ENCODE assay signal across 9 cellular contexts in genomic region chr2:74392449-74392743, GRCh38. TPM values are rescaled to one million over a fixed set of nuclear protein-coding genes. Genes with fewer than 3 reads are reported as not detected.
DNase-seq lines count a peak whose midpoint lies in the region; ATAC-seq and TF ChIP-seq lines count a peak whose summit lies in the region.
"Had no signal": no experiment of that assay in that cellular context is flagged by ENCODE, and none has a peak within 500 bp of the region (broad histone marks: within the 10 kb centered on the region; RNA-seq: fewer than 3 reads in every experiment).

No MANE protein-coding gene starts in this region.

- peak overlapping the region; percentile 89 for H2AFZ ChIP-seq in ACC112 (ENCODE audit: low read length, unreplicated experiment)

- H3K79me2 ChIP-seq in ACC112 (ENCODE audit: control insufficient read depth, insufficient read depth, low read length, unreplicated experiment), result peaks cover 45% of the 10 kb centered on the region

- POLR2A ChIA-PET in naive thymus-derived CD8-positive, alpha-beta T cell (lab: Charles Lee), result interaction anchor here (0.6 to 3.8 kb wide), 9 partner anchors 9 to 214 kb away, joined by 3 to 20 read pairs (median 6); partner anchors contain the start of genes C2orf81, INO80B, MOB1A and MTHFD2

- no peaks in the 10 kb centered on the region for H3K36me3 Mint-ChIP-seq in brain
- H3K36me3 Mint-ChIP-seq in naive thymus-derived CD8-positive, alpha-beta T cell, result no peaks in the 10 kb centered on the region

- peaks cover 18% of the 10 kb centered on the region for H3K27me3 Mint-ChIP-seq in brain
- peaks cover 0 to 5% (median 1%) of the 10 kb centered on the region in 5 donors for H3K27me3 Mint-ChIP-seq in naive thymus-derived CD8-positive, alpha-beta T cell

- H3K27ac ChIP-seq in ACC112 (ENCODE audit: low read depth, low read length) (no peak overlapping the region), HUES48 (ENCODE audit: low read depth, low read length) (no peak overlapping the region)

- no peaks in the 10 kb centered on the region for H3K9me3 Mint-ChIP-seq in brain
- no peaks in the 10 kb centered on the region for H3K9me3 Mint-ChIP-seq in naive thymus-derived CD8-positive, alpha-beta T cell

- no peak for ATAC-seq in naive thymus-derived CD8-positive, alpha-beta T cell
- no peak for ATAC-seq in GM19455 (IDR thresholded peaks at IDR 0.05; ENCODE audit: unreplicated experiment)

- H3K9me3 ChIP-seq in HUES48 (ENCODE audit: control insufficient read depth, insufficient read depth, low read length), result no peaks in the 10 kb centered on the region

- no peak for DNase-seq in naive thymus-derived CD8-positive, alpha-beta T cell
- no peak for DNase-seq in stimulated activated CD4-positive, alpha-beta T cell treated with anti-CD3 and anti-CD28 coated beads, Interleukin-2, amount 100 ng/mL, for 48 hours
- no peak for DNase-seq in NCI-H1930 (lab: John Stamatoyannopoulos, UW)
- DNase-seq in NCI-H1436 treated with DMSO at 0.1 percent for 48 hours (lab: John Stamatoyannopoulos, UW), result no peak

- H3K27me3 ChIP-seq in ACC112 (ENCODE audit: insufficient read depth, low read length), result no peaks in the 10 kb centered on the region
- no peaks in the 10 kb centered on the region for H3K27me3 ChIP-seq in HUES48 (ENCODE audit: control insufficient read depth, insufficient read depth, low read length)
- H3K27me3 ChIP-seq: cardiac muscle cell had no signal

- H3K36me3 ChIP-seq in ACC112 (ENCODE audit: insufficient read depth, low read length) (no peaks in the 10 kb centered on the region), HUES48 (ENCODE audit: control insufficient read depth, insufficient read depth, low read length) (no peaks in the 10 kb centered on the region)
- H3K36me3 ChIP-seq: cardiac muscle cell had no signal

- peak overlapping the region in 1 of 5 experiments; percentile 36 for H3K4me3 Mint-ChIP-seq in brain
- H3K4me3 Mint-ChIP-seq in naive thymus-derived CD8-positive, alpha-beta T cell, result peak overlapping the region in 2 of 10 donors; percentile 99

- H3K4me1 ChIP-seq in ACC112 (ENCODE audit: control insufficient read depth, insufficient read depth, low read length, unreplicated experiment) (peaks cover 25% of the 10 kb centered on the region), HUES48 (ENCODE audit: control insufficient read depth, insufficient read depth, low read length) (peaks cover 10% of the 10 kb centered on the region; the same call in 1 of the 2 replicates)

- 0 out of 2 replicates have a peak overlapping the region, but pooled peaks have one; percentile 87 for H3K9ac ChIP-seq in HUES48 (ENCODE audit: low read depth, low read length)

- TF ChIP-seq CTCF in brain (conservative IDR thresholded peaks at IDR 0.05), result no peak

- H3K4me1 Mint-ChIP-seq in brain, result peaks cover 7% of the 10 kb centered on the region
- peaks cover 4 to 9% (median 5%) of the 10 kb centered on the region in 4 donors for H3K4me1 Mint-ChIP-seq in naive thymus-derived CD8-positive, alpha-beta T cell

- H3K4me3 ChIP-seq in ACC112 (ENCODE audit: low read depth, low read length), result peak overlapping the region; percentile 92
- H3K4me3 ChIP-seq in HUES48 (ENCODE audit: low read depth, low read length), result peak overlapping the region; percentile 100; the same call in 1 of the 2 replicates

- peak overlapping the region; percentile 22 to 100 (median 71) for H3K27ac Mint-ChIP-seq in brain
- H3K27ac Mint-ChIP-seq in naive thymus-derived CD8-positive, alpha-beta T cell, result peak overlapping the region in 8 of 10 donors; percentile 99 to 100 (median 100)

RNA-seq across cellular contexts. Expression of gene DCTN1, which starts 12.3 kb away (rescaled TPM):
- polyA plus RNA-seq in brain (ENCODE audit: insufficient read depth, low read depth, low replicate concordance), result 403 TPM
- total RNA-seq in naive thymus-derived CD8-positive, alpha-beta T cell, result 100 to 1,000 TPM in 1 of 2 experiments, 10 to 100 TPM in 1; 97.5 to 108 TPM
- polyA plus RNA-seq in naive thymus-derived CD8-positive, alpha-beta T cell, result 10 to 100 TPM; 55.0 to 80.1 (median 68.7) TPM

RNA-seq across cellular contexts. Expression of gene C2orf81, which starts 29.0 kb away (rescaled TPM):
- 9.9 TPM for polyA plus RNA-seq in brain (ENCODE audit: insufficient read depth, low read depth, low replicate concordance)
- 1 to 10 TPM; 7.5 to 9.8 TPM for total RNA-seq in naive thymus-derived CD8-positive, alpha-beta T cell
- polyA plus RNA-seq in naive thymus-derived CD8-positive, alpha-beta T cell, result 1 to 10 TPM; 3.2 to 5.3 (median 3.3) TPM

RNA-seq across cellular contexts. Expression of gene WDR54, which starts 29.1 kb away (rescaled TPM):
- polyA plus RNA-seq in brain (ENCODE audit: insufficient read depth, low read depth, low replicate concordance), result 95.5 TPM
- 10 to 100 TPM; 28.9 to 31.1 TPM for total RNA-seq in naive thymus-derived CD8-positive, alpha-beta T cell
- 10 to 100 TPM; 43.9 to 65.1 (median 61.7) TPM for polyA plus RNA-seq in naive thymus-derived CD8-positive, alpha-beta T cell

RNA-seq across cellular contexts. Expression of gene SLC4A5, which starts 49.2 kb away (rescaled TPM):
- polyA plus RNA-seq in brain (ENCODE audit: insufficient read depth, low read depth, low replicate concordance), result 0.37 TPM
- total RNA-seq in naive thymus-derived CD8-positive, alpha-beta T cell, result 10 to 100 TPM; 12.7 to 15.1 TPM
- 1 to 10 TPM in 2 of 3 donors, under 1 TPM in 1; 0.46 to 1.5 (median 1.5) TPM for polyA plus RNA-seq in naive thymus-derived CD8-positive, alpha-beta T cell

RNA-seq across cellular contexts. Expression of gene RTKN, which starts 49.3 kb away (rescaled TPM):
- polyA plus RNA-seq in brain (ENCODE audit: insufficient read depth, low read depth, low replicate concordance), result 58.0 TPM
- total RNA-seq in naive thymus-derived CD8-positive, alpha-beta T cell, result under 1 TPM in 1 of 2 experiments, not detected in 1; 0.47 TPM
- polyA plus RNA-seq in naive thymus-derived CD8-positive, alpha-beta T cell, result under 1 TPM; 0.09 to 0.54 (median 0.30) TPM
